1 cellular context compared by ENCODE assay signal in the genomic region with DNA sequence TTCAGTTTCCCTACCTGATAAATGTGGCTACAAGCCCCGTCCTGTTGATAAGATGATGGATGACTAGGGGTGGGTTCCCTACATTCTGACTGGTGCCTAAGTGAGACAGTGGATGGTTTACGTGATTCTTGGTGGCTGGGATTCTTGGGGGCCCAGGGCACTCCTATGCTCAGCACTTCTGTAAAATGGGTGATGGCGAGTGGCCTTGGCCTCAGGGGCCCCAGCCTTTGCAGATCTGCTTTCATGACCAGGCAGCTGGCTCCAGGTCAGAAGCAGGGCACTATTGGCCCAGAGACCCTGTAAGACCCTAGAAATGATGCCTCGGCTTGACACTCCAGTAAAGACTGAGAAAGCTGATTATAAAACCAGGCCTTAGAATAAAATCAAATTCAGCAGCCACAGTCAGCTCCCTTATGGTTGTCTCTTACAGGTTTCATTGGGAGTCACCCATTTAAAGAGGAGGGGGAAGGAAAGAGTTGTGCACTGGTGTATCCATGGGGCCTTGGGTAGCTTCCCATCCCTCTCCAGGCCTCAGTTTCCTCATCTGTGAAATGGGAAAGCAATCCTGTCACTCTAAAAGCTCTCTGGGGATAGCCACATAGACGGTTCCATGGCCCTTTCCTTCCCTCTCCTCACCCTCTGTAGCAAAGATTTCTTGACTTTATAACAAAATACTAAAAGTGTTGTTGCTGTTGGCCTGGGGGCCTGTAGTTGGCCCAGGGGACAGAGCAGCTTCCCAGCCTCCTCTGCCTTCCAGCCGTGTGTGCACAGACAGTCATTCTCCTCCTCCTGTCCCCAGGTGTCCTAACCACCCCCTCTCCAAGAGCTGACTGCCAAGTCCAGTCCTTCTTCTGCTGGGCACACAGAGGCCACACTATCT.
TF ChIP-seq lines count a peak whose summit lies in the region.

No MANE protein-coding gene starts in this region.

TF ChIP-seq in GM12878, 131 proteins besides CTCF, POLR2A, EP300 and RAD21:
- TF ChIP-seq, protein P1, sequence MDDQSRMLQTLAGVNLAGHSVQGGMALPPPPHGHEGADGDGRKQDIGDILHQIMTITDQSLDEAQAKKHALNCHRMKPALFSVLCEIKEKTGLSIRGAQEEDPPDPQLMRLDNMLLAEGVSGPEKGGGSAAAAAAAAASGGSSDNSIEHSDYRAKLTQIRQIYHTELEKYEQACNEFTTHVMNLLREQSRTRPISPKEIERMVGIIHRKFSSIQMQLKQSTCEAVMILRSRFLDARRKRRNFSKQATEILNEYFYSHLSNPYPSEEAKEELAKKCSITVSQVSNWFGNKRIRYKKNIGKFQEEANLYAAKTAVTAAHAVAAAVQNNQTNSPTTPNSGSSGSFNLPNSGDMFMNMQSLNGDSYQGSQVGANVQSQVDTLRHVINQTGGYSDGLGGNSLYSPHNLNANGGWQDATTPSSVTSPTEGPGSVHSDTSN (IDR thresholded peaks at IDR 0.05; ENCODE audit: insufficient replicate concordance, low read depth, low read length) = no peak
- TF ChIP-seq JUNB (IDR thresholded peaks at IDR 0.05) (no peak), PML (IDR thresholded peaks at IDR 0.05; ENCODE audit: low read length) (no peak), IKZF1 (conservative IDR thresholded peaks at IDR 0.05) (no peak), BRCA1 (IDR thresholded peaks at IDR 0.05; ENCODE audit: low read depth, low read length) (no peak), GABPA (IDR thresholded peaks at IDR 0.05; ENCODE audit: low read depth) (no peak), NR2C2 (IDR thresholded peaks at IDR 0.05; ENCODE audit: borderline replicate concordance, control insufficient read depth, insufficient read length, low read depth) (no peak), EGR1 (IDR thresholded peaks at IDR 0.05; ENCODE audit: borderline replicate concordance in 1 of 2, low read depth in 2 of 2, low read length in 2 of 2) (no peak), KDM1A (IDR thresholded peaks at IDR 0.05; ENCODE audit: borderline replicate concordance) (no peak), ZSCAN29 (IDR thresholded peaks at IDR 0.05) (no peak), ZNF622 (IDR thresholded peaks at IDR 0.05) (no peak), BMI1 (IDR thresholded peaks at IDR 0.05; ENCODE audit: borderline replicate concordance) (no peak), EED (IDR thresholded peaks at IDR 0.05; ENCODE audit: low read depth) (no peak)
- TF ChIP-seq, protein P2, sequence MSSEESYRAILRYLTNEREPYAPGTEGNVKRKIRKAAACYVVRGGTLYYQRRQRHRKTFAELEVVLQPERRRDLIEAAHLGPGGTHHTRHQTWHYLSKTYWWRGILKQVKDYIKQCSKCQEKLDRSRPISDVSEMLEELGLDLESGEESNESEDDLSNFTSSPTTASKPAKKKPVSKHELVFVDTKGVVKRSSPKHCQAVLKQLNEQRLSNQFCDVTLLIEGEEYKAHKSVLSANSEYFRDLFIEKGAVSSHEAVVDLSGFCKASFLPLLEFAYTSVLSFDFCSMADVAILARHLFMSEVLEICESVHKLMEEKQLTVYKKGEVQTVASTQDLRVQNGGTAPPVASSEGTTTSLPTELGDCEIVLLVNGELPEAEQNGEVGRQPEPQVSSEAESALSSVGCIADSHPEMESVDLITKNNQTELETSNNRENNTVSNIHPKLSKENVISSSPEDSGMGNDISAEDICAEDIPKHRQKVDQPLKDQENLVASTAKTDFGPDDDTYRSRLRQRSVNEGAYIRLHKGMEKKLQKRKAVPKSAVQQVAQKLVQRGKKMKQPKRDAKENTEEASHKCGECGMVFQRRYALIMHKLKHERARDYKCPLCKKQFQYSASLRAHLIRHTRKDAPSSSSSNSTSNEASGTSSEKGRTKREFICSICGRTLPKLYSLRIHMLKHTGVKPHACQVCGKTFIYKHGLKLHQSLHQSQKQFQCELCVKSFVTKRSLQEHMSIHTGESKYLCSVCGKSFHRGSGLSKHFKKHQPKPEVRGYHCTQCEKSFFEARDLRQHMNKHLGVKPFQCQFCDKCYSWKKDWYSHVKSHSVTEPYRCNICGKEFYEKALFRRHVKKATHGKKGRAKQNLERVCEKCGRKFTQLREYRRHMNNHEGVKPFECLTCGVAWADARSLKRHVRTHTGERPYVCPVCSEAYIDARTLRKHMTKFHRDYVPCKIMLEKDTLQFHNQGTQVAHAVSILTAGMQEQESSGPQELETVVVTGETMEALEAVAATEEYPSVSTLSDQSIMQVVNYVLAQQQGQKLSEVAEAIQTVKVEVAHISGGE (CRISPR knock-in tag; IDR thresholded peaks at IDR 0.05) = no peak
- TF ChIP-seq, protein P3, sequence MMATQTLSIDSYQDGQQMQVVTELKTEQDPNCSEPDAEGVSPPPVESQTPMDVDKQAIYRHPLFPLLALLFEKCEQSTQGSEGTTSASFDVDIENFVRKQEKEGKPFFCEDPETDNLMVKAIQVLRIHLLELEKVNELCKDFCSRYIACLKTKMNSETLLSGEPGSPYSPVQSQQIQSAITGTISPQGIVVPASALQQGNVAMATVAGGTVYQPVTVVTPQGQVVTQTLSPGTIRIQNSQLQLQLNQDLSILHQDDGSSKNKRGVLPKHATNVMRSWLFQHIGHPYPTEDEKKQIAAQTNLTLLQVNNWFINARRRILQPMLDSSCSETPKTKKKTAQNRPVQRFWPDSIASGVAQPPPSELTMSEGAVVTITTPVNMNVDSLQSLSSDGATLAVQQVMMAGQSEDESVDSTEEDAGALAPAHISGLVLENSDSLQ (IDR thresholded peaks at IDR 0.05) = no peak
